In genomic region chr5:159878988-159879471, GRCh38 we compare ENCODE assay signal across 8 cellular contexts. TPM values are rescaled to one million over a fixed set of nuclear protein-coding genes. Genes with fewer than 3 reads are reported as not detected.
DNase-seq lines count a peak whose midpoint lies in the region; ATAC-seq and TF ChIP-seq lines count a peak whose summit lies in the region.

No MANE protein-coding gene starts in this region.

- H3K27me3 ChIP-seq in fibroblast of lung (ENCODE audit: control insufficient read depth, insufficient read depth, low read length) = no peaks in the 10 kb centered on the region

- no peak overlapping the region for H3K4me3 ChIP-seq in fibroblast of lung (replicated peaks in 1 of 4; ENCODE audit: control extremely low read depth in 1 of 4, insufficient read depth in 1 of 4, low read depth in 3 of 4, low read length in 4 of 4)

- no peaks in the 10 kb centered on the region for H3K36me3 Mint-ChIP-seq in nephron (ENCODE audit: low read depth)

- H3K4me3 Mint-ChIP-seq in nephron = peak overlapping the region in 1 of 3 experiments; percentile 33

- peaks cover 11% of the 10 kb centered on the region for H3K4me1 ChIP-seq in fibroblast of lung (ENCODE audit: control insufficient read depth, extremely low read depth, insufficient read depth, low read length)

- H3K9ac ChIP-seq in fibroblast of lung (ENCODE audit: insufficient read depth, low read length) = no peak overlapping the region

- H3K9me3 ChIP-seq in fibroblast of lung (ENCODE audit: control insufficient read depth, insufficient read depth, low read depth, low read length) = no peaks in the 10 kb centered on the region

- peaks cover 9% of the 10 kb centered on the region for H3K27me3 Mint-ChIP-seq in nephron (ENCODE audit: low read depth)

- TF ChIP-seq CTCF in fibroblast of lung (conservative IDR thresholded peaks at IDR 0.05 in 1 of 2, IDR thresholded peaks at IDR 0.05 in 1 of 2; ENCODE audit: low read depth in 1 of 2, low read length in 2 of 2) = peak in 1 of 2 donors; percentile 2
- TF ChIP-seq CTCF in nephron (IDR thresholded peaks at IDR 0.05; ENCODE audit: unreplicated experiment in 3 of 3) = no peak

- ATAC-seq in GM21717 (IDR thresholded peaks at IDR 0.05; ENCODE audit: unreplicated experiment) = no peak
- no peak for ATAC-seq in HG03354 (IDR thresholded peaks at IDR 0.05; ENCODE audit: poor library complexity, severe bottlenecking, unreplicated experiment)
- ATAC-seq in GM21825 (IDR thresholded peaks at IDR 0.05; ENCODE audit: unreplicated experiment) = no peak

- H3K79me2 ChIP-seq in fibroblast of lung (ENCODE audit: control insufficient read depth, insufficient read depth, low read length) = no peaks in the 10 kb centered on the region

- peak overlapping the region; percentile 46 for H3K27ac ChIP-seq in fibroblast of lung (ENCODE audit: insufficient read depth, low read length)

- no peaks in the 10 kb centered on the region for H4K20me1 ChIP-seq in fibroblast of lung (ENCODE audit: control insufficient read depth, extremely low read depth, insufficient read depth, low read length)

- H3K4me1 Mint-ChIP-seq in nephron = peaks cover 34% of the 10 kb centered on the region

- H3K36me3 ChIP-seq in fibroblast of lung (ENCODE audit: control insufficient read depth, insufficient read depth, low read length) = no peaks in the 10 kb centered on the region

- H2AFZ ChIP-seq in fibroblast of lung (ENCODE audit: low read length) = peak overlapping the region; percentile 66

- peak; percentile 2 for DNase-seq in COLO829 (ENCODE audit: low spot score)
- peak; percentile 33 for DNase-seq in NCI-H69 (lab: John Stamatoyannopoulos, UW)
- DNase-seq in fibroblast of lung (ENCODE audit: low read depth in 2 of 2) = peak; percentile 80 to 87
- no peak for DNase-seq in NCI-H2171 (lab: John Stamatoyannopoulos, UW)

- H3K27ac Mint-ChIP-seq in nephron = peak overlapping the region; percentile 58 to 94 (median 94)

- H3K9me3 Mint-ChIP-seq in nephron = peaks cover 2% of the 10 kb centered on the region

- peak overlapping the region; percentile 73 for H3K4me2 ChIP-seq in fibroblast of lung (ENCODE audit: extremely low read depth, insufficient read depth, low read length)

RNA-seq across cellular contexts. Expression of gene ADRA1B, which starts 37.3 kb away (rescaled TPM):
- total RNA-seq in fibroblast of lung = 0.26 and 0.99 TPM in 2 replicates
- polyA plus RNA-seq in fibroblast of lung = 0.73 and 1.7 TPM in 2 replicates
- polyA plus RNA-seq in fibroblast of lung (2012) = 1.3 and 2.4 TPM in 2 replicates
- 0.19 and 5.2 TPM in 2 replicates for polyA minus RNA-seq in fibroblast of lung (ENCODE audit: low replicate concordance)
